In genomic region chr13:102441085-102441484, GRCh38 we compare ENCODE assay signal across 17 cellular contexts.
DNase-seq lines count a peak whose midpoint lies in the region; ATAC-seq lines count a peak whose summit lies in the region.
"Had no signal": no experiment of that assay in that cellular context is flagged by ENCODE, and none has a peak within 500 bp of the region (broad histone marks: within the 10 kb centered on the region; RNA-seq: fewer than 3 reads in every experiment).

No MANE protein-coding gene starts in this region.

- DNase-seq in NCI-H1048 (lab: John Stamatoyannopoulos, UW) (no peak), cerebellar cortex (ENCODE audit: low spot score) (no peak), D341Med (ENCODE audit: low spot score) (no peak)
- no peak for DNase-seq in NK-92 treated with Interleukin-12 subunit alpha and Interleukin-12 subunit beta, amount 100 ng/mL, for 24 hours (lab: John Stamatoyannopoulos, UW)
- DNase-seq: activated CD4-positive, alpha-beta T cell treated with anti-CD3 and anti-CD28 coated beads, Interleukin-2, amount 10 ng/mL, durations not matched to agents 24 days and 14 days; activated T-cell treated with anti-CD3 and anti-CD28 coated beads, Interleukin-2, amount 50 U/mL, for 1 hour; CD8-positive, alpha-beta T cell; HCEC 1CT; left ventricle myocardium inferior; NCI-H2029; NCI-H526 treated with DMSO at 0.1 percent for 48 hours; occipital lobe; substantia nigra had no signal

- ATAC-seq in GM18519 (IDR thresholded peaks at IDR 0.05; ENCODE audit: low FRiP score, unreplicated experiment) (peak; percentile 48), GM21360 (IDR thresholded peaks at IDR 0.05; ENCODE audit: unreplicated experiment) (peak; percentile 44), HG02938 (IDR thresholded peaks at IDR 0.05; ENCODE audit: unreplicated experiment) (peak; percentile 39), HG03469 (IDR thresholded peaks at IDR 0.05; ENCODE audit: unreplicated experiment) (peak; percentile 38)
- ATAC-seq: CD8-positive, alpha-beta T cell had no signal
